11 cellular contexts compared by ENCODE assay signal in the genomic region with DNA sequence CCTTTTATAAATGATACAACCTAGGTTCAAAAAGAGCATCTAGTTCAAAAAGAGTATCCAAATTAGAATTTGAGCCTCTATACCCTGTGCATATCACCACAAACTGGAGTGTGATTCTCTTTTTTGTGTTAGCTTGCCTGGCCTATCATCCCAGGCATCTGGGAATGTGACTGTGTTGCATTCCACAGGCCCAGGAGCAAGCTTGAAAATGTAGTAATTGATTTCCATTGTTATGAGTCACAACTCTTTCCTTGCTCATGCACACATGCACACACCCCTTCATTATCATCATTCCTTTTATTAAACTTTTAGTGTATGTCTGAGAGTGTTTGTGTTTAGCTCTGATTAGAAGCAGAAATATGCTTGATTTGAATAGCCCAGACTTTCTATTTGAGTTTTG.
A peak's percentile ranks its signal among the peaks of the same experiment; 100 is the strongest.
DNase-seq lines count a peak whose midpoint lies in the region; ATAC-seq and TF ChIP-seq lines count a peak whose summit lies in the region.
"Had no signal": no experiment of that assay in that cellular context is flagged by ENCODE, and none has a peak within 500 bp of the region (broad histone marks: within the 10 kb centered on the region; RNA-seq: fewer than 3 reads in every experiment).

No MANE protein-coding gene starts in this region.

- TF ChIP-seq POLR2A in lower leg skin (IDR thresholded peaks at IDR 0.05) = no peak

- no peak overlapping the region for H2AK5ac ChIP-seq in mesendoderm (ENCODE audit: low read length)

- ATAC-seq in GM19467 (IDR thresholded peaks at IDR 0.05; ENCODE audit: unreplicated experiment) (no peak), GM19397 (IDR thresholded peaks at IDR 0.05; ENCODE audit: unreplicated experiment) (no peak)

- POLR2A ChIA-PET in BJ (lab: Charles Lee) = interaction anchor here (0.6 kb wide), 1 partner anchor 14 kb away, joined by 3 read pairs; no protein-coding TSS in a partner anchor
- POLR2A ChIA-PET in CD8-positive, alpha-beta memory T cell (lab: Charles Lee) = no interaction called here

- no peaks in the 10 kb centered on the region for H3K27me3 Mint-ChIP-seq in CD8-positive, alpha-beta memory T cell
- H3K27me3 Mint-ChIP-seq: dendritic cell treated with granulocyte-macrophage colony-stimulating factor and Interleukin-4, amounts not matched to agents 40 ng/mL and 50 ng/mL, for 4 days had no signal

- H3K79me2 ChIP-seq in KMS-11 (ENCODE audit: insufficient read depth, low read depth) (no peaks in the 10 kb centered on the region), mesendoderm (ENCODE audit: control insufficient read depth, insufficient read depth, low read length) (no peaks in the 10 kb centered on the region)

- no peaks in the 10 kb centered on the region for H3K27me3 ChIP-seq in BJ (ENCODE audit: control insufficient read depth, insufficient read depth, low read length)
- no peaks in the 10 kb centered on the region for H3K27me3 ChIP-seq in KMS-11 (ENCODE audit: insufficient read depth, low read depth)
- H3K27me3 ChIP-seq in mesendoderm (ENCODE audit: insufficient read depth, low read length, poor library complexity) = no peaks in the 10 kb centered on the region
- no peaks in the 10 kb centered on the region for H3K27me3 ChIP-seq in CD8-positive, alpha-beta memory T cell (ENCODE audit: insufficient read depth, low read length, poor library complexity, severe bottlenecking)

- peaks cover 6% of the 10 kb centered on the region for H3K36me3 ChIP-seq in BJ (ENCODE audit: control insufficient read depth, insufficient read depth, low read length)
- no peaks in the 10 kb centered on the region for H3K36me3 ChIP-seq in KMS-11 (ENCODE audit: insufficient read depth)
- H3K36me3 ChIP-seq in mesendoderm (ENCODE audit: control insufficient read depth, insufficient read depth, low read length) = no peaks in the 10 kb centered on the region
- H3K36me3 ChIP-seq in CD8-positive, alpha-beta memory T cell (ENCODE audit: insufficient read depth, low read length) = no peaks in the 10 kb centered on the region

- no peaks in the 10 kb centered on the region for H3K4me1 Mint-ChIP-seq in CD8-positive, alpha-beta memory T cell

- H3K23ac ChIP-seq in mesendoderm (ENCODE audit: low read length) = no peak overlapping the region

- DNase-seq in BJ (ENCODE audit: low read depth) (peak; percentile 74), dermis blood vessel endothelial cell (peak; percentile 85), mesendoderm (peak; percentile 93), lower leg skin (ENCODE audit: low spot score in 2 of 2) (no peak)
- no peak for DNase-seq in CD8-positive, alpha-beta memory T cell
- DNase-seq: DND-41 had no signal

- peaks cover 44% of the 10 kb centered on the region for H3K4me1 ChIP-seq in KMS-11 (ENCODE audit: low read depth, poor library complexity, severe bottlenecking)
- no peaks in the 10 kb centered on the region for H3K4me1 ChIP-seq in mesendoderm (ENCODE audit: control insufficient read depth, low read depth, low read length)
- H3K4me1 ChIP-seq in CD8-positive, alpha-beta memory T cell (ENCODE audit: insufficient read depth, low read length) = no peaks in the 10 kb centered on the region

- no peak overlapping the region for H3K18ac ChIP-seq in mesendoderm (ENCODE audit: low read length)

- H3K4ac ChIP-seq in mesendoderm (ENCODE audit: low read depth, low read length) = no peak overlapping the region

- H3K56ac ChIP-seq in mesendoderm (ENCODE audit: low read length) = no peak overlapping the region

- no peak overlapping the region for H4K8ac ChIP-seq in mesendoderm (ENCODE audit: low read depth, low read length)

- no peak for TF ChIP-seq CTCF in BJ (IDR thresholded peaks at IDR 0.05; ENCODE audit: insufficient read depth, low read depth, low read length)
- TF ChIP-seq CTCF in KMS-11 (conservative IDR thresholded peaks at IDR 0.05; ENCODE audit: low read depth, low read length) = no peak
- no peak for TF ChIP-seq CTCF in lower leg skin (IDR thresholded peaks at IDR 0.05)

- intact Hi-C loops in lower leg skin (cut with DNase I; ENCODE audit: low total_unique reads) = no loop called here

- H3K4me2 ChIP-seq in KMS-11 (peak overlapping the region; percentile 50), mesendoderm (ENCODE audit: low read length) (no peak overlapping the region)

- no peaks in the 10 kb centered on the region for H3K79me1 ChIP-seq in mesendoderm (ENCODE audit: low read length)

- no peaks in the 10 kb centered on the region for H3K9me3 ChIP-seq in CD8-positive, alpha-beta memory T cell (ENCODE audit: low read length)

- no peaks in the 10 kb centered on the region for H4K20me1 ChIP-seq in KMS-11 (ENCODE audit: insufficient read depth)

- H3K27ac ChIP-seq in KMS-11 (peak overlapping the region; percentile 50), mesendoderm (ENCODE audit: low read depth, low read length) (no peak overlapping the region)
- H3K27ac ChIP-seq in CD8-positive, alpha-beta memory T cell (ENCODE audit: low read depth, low read length) = no peak overlapping the region
- H3K27ac ChIP-seq: HL-60 had no signal

- peaks cover 0 to 8% (median 2%) of the 10 kb centered on the region in 3 donors for H3K36me3 Mint-ChIP-seq in CD8-positive, alpha-beta memory T cell

- no peak overlapping the region for H2BK5ac ChIP-seq in mesendoderm (ENCODE audit: low read length)

- H2AFZ ChIP-seq in KMS-11 (ENCODE audit: low read depth) = no peak overlapping the region

- H3K4me3 ChIP-seq in BJ (ENCODE audit: low read depth, low read length) (no peak overlapping the region), KMS-11 (IDR thresholded peaks at IDR 0.05; ENCODE audit: insufficient read depth, low read depth, low read length) (no peak overlapping the region), mesendoderm (ENCODE audit: low read length) (no peak overlapping the region), lower leg skin (ENCODE audit: low read depth, poor library complexity, severe bottlenecking) (no peak overlapping the region)
- H3K4me3 ChIP-seq in CD8-positive, alpha-beta memory T cell (ENCODE audit: low read length) = no peak overlapping the region

- no peak overlapping the region for H2BK15ac ChIP-seq in mesendoderm (replicated peaks; ENCODE audit: low read depth)

- no peaks in the 10 kb centered on the region for H3K9me3 Mint-ChIP-seq in CD8-positive, alpha-beta memory T cell
- H3K9me3 Mint-ChIP-seq: dendritic cell treated with granulocyte-macrophage colony-stimulating factor and Interleukin-4, amounts not matched to agents 40 ng/mL and 50 ng/mL, for 4 days had no signal

- H2BK120ac ChIP-seq in mesendoderm (ENCODE audit: low read depth, low read length) = no peak overlapping the region

- H3K27ac Mint-ChIP-seq in CD8-positive, alpha-beta memory T cell = no peak overlapping the region
- H3K27ac Mint-ChIP-seq: dendritic cell treated with granulocyte-macrophage colony-stimulating factor and Interleukin-4, amounts not matched to agents 40 ng/mL and 50 ng/mL, for 4 days had no signal

- peak overlapping the region; percentile 1; the same call in 1 of the 2 replicates for H3K9ac ChIP-seq in KMS-11
- H3K9ac ChIP-seq in mesendoderm (ENCODE audit: low read length) = no peak overlapping the region

- H4K5ac ChIP-seq in mesendoderm (ENCODE audit: low read length) = no peak overlapping the region

- H3K4me3 Mint-ChIP-seq in CD8-positive, alpha-beta memory T cell = no peak overlapping the region
- H3K4me3 Mint-ChIP-seq: dendritic cell treated with granulocyte-macrophage colony-stimulating factor and Interleukin-4, amounts not matched to agents 40 ng/mL and 50 ng/mL, for 4 days had no signal

- CTCF ChIA-PET in BJ (lab: Yijun Ruan, JAX) = no interaction called here
- CTCF ChIA-PET in CD8-positive, alpha-beta memory T cell (lab: Charles Lee) = no interaction called here

Comparison
In these comparisons a context has a peak if more than half of its experiments do, and no peak if none do; other contexts are left out.
1. DNase-seq: peak in BJ (single experiment), dermis blood vessel endothelial cell (single experiment) and mesendoderm (single experiment); none in CD8-positive, alpha-beta memory T cell (0 of 5) and lower leg skin (0 of 2).